ENCODE assay signal across 1 cellular context in genomic region chr22:46777609-46777970, GRCh38.
TF ChIP-seq lines count a peak whose summit lies in the region.

No MANE protein-coding gene starts in this region.

TF ChIP-seq in HepG2, 621 proteins besides CTCF, POLR2A, EP300 and RAD21 (continued from another document):
- TF ChIP-seq ZNF574 (CRISPR knock-in tag; IDR thresholded peaks at IDR 0.05) (no peak), MLLT10 (CRISPR knock-in tag; IDR thresholded peaks at IDR 0.05) (no peak), GATAD1 (CRISPR knock-in tag; IDR thresholded peaks at IDR 0.05) (no peak)
